19 cellular contexts compared by ENCODE assay signal in genomic region chr6:44473393-44473792, GRCh38.
"Had no signal": no experiment of that assay in that cellular context is flagged by ENCODE, and none has a peak within 500 bp of the region (broad histone marks: within the 10 kb centered on the region; RNA-seq: fewer than 3 reads in every experiment).

No MANE protein-coding gene starts in this region.

- H3K36me3 ChIP-seq: gastrocnemius medialis, left lung, pancreas, right lobe of liver, suprapubic skin, thyroid gland had no signal

- H3K4me1 ChIP-seq: right lobe of liver had no signal

- H3K27ac ChIP-seq: gastrocnemius medialis, left lung, pancreas, right lobe of liver, suprapubic skin, thyroid gland had no signal

- H3K4me3 ChIP-seq: gastrocnemius medialis, left lung, pancreas, right lobe of liver, suprapubic skin, thyroid gland had no signal

- H3K9me3 ChIP-seq: gastrocnemius medialis, left lung, pancreas, right lobe of liver, suprapubic skin, thyroid gland had no signal

- DNase-seq: effector memory CD4-positive, alpha-beta T cell; foreskin fibroblast; gastrocnemius medialis; head of caudate nucleus; left cardiac atrium; left lung; naive thymus-derived CD8-positive, alpha-beta T cell; nephron progenitor cell; pancreas; retina; right lobe of liver; small intestine; stimulated activated CD4-positive, alpha-beta T cell treated with anti-CD3 and anti-CD28 coated beads, Interleukin-1b, Interleukin-23, amount 100 ng/mL, for 48 hours; stimulated activated CD4-positive, alpha-beta T cell treated with anti-CD3 and anti-CD28 coated beads, Interleukin-4, amount 100 ng/mL, for 1 hour; stimulated activated CD8-positive, alpha-beta memory T cell treated with anti-CD3 and anti-CD28 coated beads, Interleukin-4, amount 100 ng/mL, for 48 hours; stimulated activated naive CD4-positive, alpha-beta T cell; stimulated activated naive CD8-positive, alpha-beta T cell treated with anti-CD3 and anti-CD28 coated beads, Interleukin-15, amount 100 ng/mL, for 72 hours; thyroid gland had no signal

- H3K27me3 ChIP-seq: gastrocnemius medialis, pancreas, right lobe of liver, suprapubic skin, thyroid gland had no signal
